Comparison of ENCODE assay signal across 8 cellular contexts in genomic region chr14:24270537-24271133, GRCh38. TPM values are rescaled to one million over a fixed set of nuclear protein-coding genes. Genes with fewer than 3 reads are reported as not detected.
A peak's percentile ranks its signal among the peaks of the same experiment; 100 is the strongest.
DNase-seq lines count a peak whose midpoint lies in the region; ATAC-seq and TF ChIP-seq lines count a peak whose summit lies in the region.

No MANE protein-coding gene starts in this region.

- H3K27ac ChIP-seq in C4-2B (peak overlapping the region; percentile 98), HUES64 (ENCODE audit: low read depth, low read length) (peak overlapping the region; percentile 94)

- BruUV-seq in MCF 10A (replicated peaks; lab: Mats Ljungman, UMichigan), result no TSS peak

- H3K4me1 ChIP-seq in HUES64 (ENCODE audit: insufficient read depth, low read length) (no peaks in the 10 kb centered on the region), mononuclear cell (ENCODE audit: insufficient read depth, low read length) (peaks cover 48% of the 10 kb centered on the region)

- CTCF ChIA-PET in MCF 10A (lab: Yijun Ruan, JAX), result interaction anchor here (0.6 to 32.3 kb wide), 15 partner anchors 9 to 713 kb away, joined by 3 to 457 read pairs (median 4); partner anchors contain the start of genes CIDEB, DHRS1, LTB4R and LTB4R2

- H3K27me3 Mint-ChIP-seq in MCF 10A (ENCODE audit: insufficient read depth, unreplicated experiment), result no peaks in the 10 kb centered on the region

- peaks cover 11% of the 10 kb centered on the region; the same call in 1 of the 2 replicates for H3K36me3 ChIP-seq in HUES64 (ENCODE audit: insufficient read depth, low read length)

- H3K9me3 Mint-ChIP-seq in MCF 10A (ENCODE audit: unreplicated experiment), result no peaks in the 10 kb centered on the region

- POLR2A ChIA-PET in MCF 10A (lab: Yijun Ruan, JAX), result interaction anchor here (0.6 to 9.5 kb wide), 18 partner anchors 9 to 156 kb away, joined by 3 to 146 read pairs (median 10); partner anchors contain the start of genes CHMP4A, DCAF11, DHRS1 and LTB4R2

- no peaks in the 10 kb centered on the region for H3K9me3 ChIP-seq in HUES64 (ENCODE audit: insufficient read depth, low read depth, low read length)
- H3K9me3 ChIP-seq in mononuclear cell (ENCODE audit: low read depth, low read length), result no peaks in the 10 kb centered on the region

- 26% methylated on average over 13 of the region's 13 CpGs for WGBS in HUES64

- peaks cover 24% of the 10 kb centered on the region for H3K36me3 Mint-ChIP-seq in MCF 10A (ENCODE audit: insufficient read depth, unreplicated experiment)

- 0 out of 2 replicates have a peak overlapping the region, but pooled peaks have one; percentile 94 for H3K9ac ChIP-seq in HUES64 (ENCODE audit: low read depth, low read length)

- H3K4me3 ChIP-seq in HUES64 (ENCODE audit: low read length) (peak overlapping the region; percentile 77), mononuclear cell (ENCODE audit: low read length) (peak overlapping the region; percentile 92)

- no peaks in the 10 kb centered on the region for H3K27me3 ChIP-seq in HUES64 (ENCODE audit: insufficient read depth, low read length)
- no peaks in the 10 kb centered on the region for H3K27me3 ChIP-seq in mononuclear cell (ENCODE audit: insufficient read depth, low read length)

- H3K27ac Mint-ChIP-seq in MCF 10A (ENCODE audit: low read depth, unreplicated experiment), result peak overlapping the region; percentile 16

- DNase-seq in MCF 10A (ENCODE audit: unreplicated experiment), result peak; percentile 31
- DNase-seq in OCI-M2 (lab: John Stamatoyannopoulos, UW; ENCODE audit: unreplicated experiment), result no peak
- no peak for DNase-seq in NCI-H2107 treated with DMSO at 0.1 percent for 48 hours (lab: John Stamatoyannopoulos, UW; ENCODE audit: unreplicated experiment)
- no peak for DNase-seq in NK-92 (lab: John Stamatoyannopoulos, UW; ENCODE audit: unreplicated experiment)

- intact Hi-C loops in MCF 10A (cut with micrococcal nuclease), result loop anchor here (1.0 kb wide), 2 partner anchors 27 to 28 kb away; partner anchors contain the start of gene TINF2

- ATAC-seq in GM19035 (IDR thresholded peaks at IDR 0.05; ENCODE audit: unreplicated experiment), result no peak

- TF ChIP-seq CTCF in C4-2B (conservative IDR thresholded peaks at IDR 0.05) (no peak), MCF 10A (IDR thresholded peaks at IDR 0.05; ENCODE audit: unreplicated experiment) (no peak)

- peak overlapping the region; percentile 89 for H3K4me3 Mint-ChIP-seq in MCF 10A (ENCODE audit: unreplicated experiment)

- H3K4me1 Mint-ChIP-seq in MCF 10A (ENCODE audit: insufficient read depth, unreplicated experiment), result peaks cover 43% of the 10 kb centered on the region

RNA-seq across cellular contexts. Expression of gene RABGGTA, which starts 0.8 kb away (rescaled TPM):
- 14.1 TPM for polyA plus RNA-seq in HUES64 (2013, experiment 1 of 2)
- 18.1 TPM for polyA plus RNA-seq in HUES64 (2013, experiment 2 of 2)
- total RNA-seq in MCF 10A (2022), result 51.7 and 75.0 TPM in 2 replicates
- 25.1 TPM for total RNA-seq in mononuclear cell

RNA-seq across cellular contexts. Expression of gene TGM1, which starts 7.7 kb away (rescaled TPM):
- 0.95 TPM for polyA plus RNA-seq in HUES64 (2013, experiment 1 of 2)
- polyA plus RNA-seq in HUES64 (2013, experiment 2 of 2), result 1.0 TPM
- 16.9 and 26.2 TPM in 2 replicates for total RNA-seq in MCF 10A (2022)
- 4.2 TPM for total RNA-seq in mononuclear cell

RNA-seq across cellular contexts. Expression of gene TINF2, which starts 28.2 kb away (rescaled TPM):
- 25.1 TPM for polyA plus RNA-seq in HUES64 (2013, experiment 1 of 2)
- 26.4 TPM for polyA plus RNA-seq in HUES64 (2013, experiment 2 of 2)
- 47.3 and 47.6 TPM in 2 replicates for total RNA-seq in MCF 10A (2022)
- total RNA-seq in mononuclear cell, result 70.7 TPM

RNA-seq across cellular contexts. Expression of gene DHRS1, which starts 28.9 kb away (rescaled TPM):
- 8.3 TPM for polyA plus RNA-seq in HUES64 (2013, experiment 1 of 2)
- polyA plus RNA-seq in HUES64 (2013, experiment 2 of 2), result 9.8 TPM
- total RNA-seq in MCF 10A (2022) (29.2 and 29.7 TPM in 2 replicates), mononuclear cell (10.4 TPM)

RNA-seq across cellular contexts. Expression of gene NOP9, which starts 29.0 kb away (rescaled TPM):
- polyA plus RNA-seq in HUES64 (2013, experiment 1 of 2), result 16.9 TPM
- 17.5 TPM for polyA plus RNA-seq in HUES64 (2013, experiment 2 of 2)
- total RNA-seq in MCF 10A (2022) (29.8 and 31.9 TPM in 2 replicates), mononuclear cell (11.2 TPM)
